ENCODE assay signal across 8 cellular contexts in genomic region chr11:46845740-46846509, GRCh38. TPM values are rescaled to one million over a fixed set of nuclear protein-coding genes. Genes with fewer than 3 reads are reported as not detected.
DNase-seq lines count a peak whose midpoint lies in the region; ATAC-seq and TF ChIP-seq lines count a peak whose summit lies in the region.

TSS of gene CKAP5 (minus strand) at chr11:46846280. CDS start at chr11:46821231, 25,049 bp downstream.

- H2BK120ac ChIP-seq in mesenchymal stem cell (ENCODE audit: low read depth, low read length), result peak within 1 kb of the TSS; percentile 90

- H3K36me3 Mint-ChIP-seq in activated CD8-positive, alpha-beta memory T cell treated with anti-CD3 and anti-CD28 coated beads, Interleukin-2, amount 10 ng/mL, durations not matched to agents 7 days and 5 days, result peaks cover 11% of the 10 kb centered on the region

- H3K79me1 ChIP-seq in mesenchymal stem cell (replicated peaks; ENCODE audit: low read length, poor library complexity, severe bottlenecking), result no peaks in the 10 kb centered on the region

- H3K4me1 ChIP-seq in endocrine pancreas (ENCODE audit: control insufficient read depth, insufficient read depth, low read length) (peaks cover 4% of the 10 kb centered on the region), mesenchymal stem cell (ENCODE audit: control insufficient read depth, insufficient read depth, low read depth, low read length) (peaks cover 3% of the 10 kb centered on the region)

- H2BK15ac ChIP-seq in mesenchymal stem cell (ENCODE audit: low read depth, poor library complexity, severe bottlenecking), result peak within 1 kb of the TSS; percentile 23

- peak within 1 kb of the TSS; percentile 67 for H4K91ac ChIP-seq in mesenchymal stem cell (ENCODE audit: low read length)

- peak within 1 kb of the TSS; percentile 96 for H3K27ac Mint-ChIP-seq in activated CD8-positive, alpha-beta memory T cell treated with anti-CD3 and anti-CD28 coated beads, Interleukin-2, amount 10 ng/mL, durations not matched to agents 7 days and 5 days

- H2BK12ac ChIP-seq in mesenchymal stem cell (ENCODE audit: low read length in 2 of 2), result no peak within 1 kb of the TSS

- peak within 1 kb of the TSS; percentile 62 for H3K9ac ChIP-seq in endocrine pancreas (ENCODE audit: control insufficient read depth, insufficient read depth, low read length)
- H3K9ac ChIP-seq in mesenchymal stem cell (ENCODE audit: low read length), result peak within 1 kb of the TSS; percentile 99

- H2BK5ac ChIP-seq in mesenchymal stem cell (ENCODE audit: low read depth, low read length, poor library complexity, severe bottlenecking), result no peak within 1 kb of the TSS

- no peaks in the 10 kb centered on the region for H3K9me3 ChIP-seq in endocrine pancreas (ENCODE audit: control insufficient read depth, low read length)
- no peaks in the 10 kb centered on the region for H3K9me3 ChIP-seq in mesenchymal stem cell (ENCODE audit: control insufficient read depth, low read length)

- H3K27me3 ChIP-seq in endocrine pancreas (ENCODE audit: control insufficient read depth, insufficient read depth, low read length), result no peaks in the 10 kb centered on the region
- H3K27me3 ChIP-seq in mesenchymal stem cell (ENCODE audit: control insufficient read depth in 1 of 2, insufficient read depth in 1 of 2, low read length in 2 of 2), result no peaks in the 10 kb centered on the region

- H3K4me1 Mint-ChIP-seq in activated CD8-positive, alpha-beta memory T cell treated with anti-CD3 and anti-CD28 coated beads, Interleukin-2, amount 10 ng/mL, durations not matched to agents 7 days and 5 days, result peaks cover 41% of the 10 kb centered on the region

- H3K27ac ChIP-seq in mesenchymal stem cell (ENCODE audit: low read length, poor library complexity, severe bottlenecking), result peak within 1 kb of the TSS; percentile 2

- H3K4me2 ChIP-seq in mesenchymal stem cell (ENCODE audit: low read length, poor library complexity, severe bottlenecking), result peak within 1 kb of the TSS; percentile 85

- peak within 1 kb of the TSS; percentile 85 for H3K4me3 Mint-ChIP-seq in activated CD8-positive, alpha-beta memory T cell treated with anti-CD3 and anti-CD28 coated beads, Interleukin-2, amount 10 ng/mL, durations not matched to agents 7 days and 5 days

- under 1% methylated on average over 78 of the region's 83 CpGs for WGBS in mesenchymal stem cell

- peak within 1 kb of the TSS; percentile 75 for H2AFZ ChIP-seq in mesenchymal stem cell (ENCODE audit: low read depth, low read length)

- H3K4ac ChIP-seq in mesenchymal stem cell (ENCODE audit: low read depth in 1 of 2, low read length in 2 of 2), result peak within 1 kb of the TSS; percentile 80 to 90

- TF ChIP-seq CTCF in GM20000 (IDR thresholded peaks at IDR 0.05; ENCODE audit: extremely low read depth, missing control alignments), result no peak

- peak within 1 kb of the TSS; percentile 94 to 97 for H3K18ac ChIP-seq in mesenchymal stem cell (ENCODE audit: low read depth in 1 of 2, low read length in 2 of 2)

- H4K8ac ChIP-seq in mesenchymal stem cell (ENCODE audit: low read length), result peak within 1 kb of the TSS; percentile 100

- CTCF ChIA-PET in activated CD8-positive, alpha-beta memory T cell treated with anti-CD3 and anti-CD28 coated beads, Interleukin-2, amount 10 ng/mL, durations not matched to agents 7 days and 5 days (lab: Charles Lee), result interaction anchor here (0.9 to 1.8 kb wide), 3 partner anchors 10 to 307 kb away, joined by 3 to 4 read pairs (median 4); no protein-coding TSS in a partner anchor

- peak within 1 kb of the TSS in 1 of 2 experiments; percentile 63 for H3K23ac ChIP-seq in mesenchymal stem cell (ENCODE audit: low read length in 2 of 2)

- peak; percentile 91 for DNase-seq in COR-L47 (lab: John Stamatoyannopoulos, UW)
- peak; percentile 97 for DNase-seq in GM20000 (ENCODE audit: low spot score)
- peak; percentile 96 for DNase-seq in HT-29 (ENCODE audit: low spot score)
- DNase-seq in NOMO-1 treated with DMSO at 0.1 percent for 48 hours (lab: John Stamatoyannopoulos, UW; ENCODE audit: unreplicated experiment), result peak; percentile 80
- peak; percentile 92 for DNase-seq in activated CD8-positive, alpha-beta memory T cell treated with anti-CD3 and anti-CD28 coated beads, Interleukin-2, amount 10 ng/mL, durations not matched to agents 7 days and 5 days
- DNase-seq in mesenchymal stem cell, result peak; percentile 94
- DNase-seq in stimulated activated CD8-positive, alpha-beta memory T cell treated with anti-CD3 and anti-CD28 coated beads, Interleukin-12 subunit alpha, Interleukin-12 subunit beta, amount 100 ng/mL, for 24 hours (ENCODE audit: extremely low read depth), result peak; percentile 73

- H3K4me3 ChIP-seq in endocrine pancreas (ENCODE audit: control insufficient read depth, insufficient read depth, low read length) (peak within 1 kb of the TSS; percentile 69), mesenchymal stem cell (ENCODE audit: insufficient read depth in 1 of 2, low read depth in 1 of 2, low read length in 2 of 2) (peak within 1 kb of the TSS; percentile 98 to 100)

- no peaks in the 10 kb centered on the region for H3K27me3 Mint-ChIP-seq in activated CD8-positive, alpha-beta memory T cell treated with anti-CD3 and anti-CD28 coated beads, Interleukin-2, amount 10 ng/mL, durations not matched to agents 7 days and 5 days

- ATAC-seq in activated CD8-positive, alpha-beta memory T cell treated with anti-CD3 and anti-CD28 coated beads, Interleukin-2, amount 10 ng/mL, durations not matched to agents 7 days and 5 days, result peak; percentile 94

- no peaks in the 10 kb centered on the region for H3K36me3 ChIP-seq in endocrine pancreas (ENCODE audit: control insufficient read depth, insufficient read depth, low read length)
- H3K36me3 ChIP-seq in mesenchymal stem cell (ENCODE audit: control insufficient read depth in 1 of 2, insufficient read depth in 2 of 2, low read depth in 1 of 2, low read length in 2 of 2), result no peaks in the 10 kb centered on the region

- no peaks in the 10 kb centered on the region for H3K9me3 Mint-ChIP-seq in activated CD8-positive, alpha-beta memory T cell treated with anti-CD3 and anti-CD28 coated beads, Interleukin-2, amount 10 ng/mL, durations not matched to agents 7 days and 5 days (ENCODE audit: low read depth)

- peak within 1 kb of the TSS in 1 of 2 experiments; percentile 94 for H3K14ac ChIP-seq in mesenchymal stem cell (ENCODE audit: low read length in 2 of 2)

- H2AK5ac ChIP-seq in mesenchymal stem cell (ENCODE audit: low read length, severe bottlenecking), result no peak within 1 kb of the TSS

RNA-seq across cellular contexts. Expression of gene CKAP5, which starts in this region (rescaled TPM):
- total RNA-seq in HT-29 (2014; rRNA removed; shearing (Covaris generic)), result 62.7 and 76.0 TPM in 2 replicates
- total RNA-seq in activated CD8-positive, alpha-beta memory T cell treated with anti-CD3 and anti-CD28 coated beads, Interleukin-2, amount 10 ng/mL, durations not matched to agents 7 days and 5 days, result 100 to 1,000 TPM; 167 to 180 TPM
- polyA plus RNA-seq in mesenchymal stem cell (2013, experiment 1 of 2), result 22.6 TPM
- 21.7 TPM for polyA plus RNA-seq in mesenchymal stem cell (2013, experiment 2 of 2)

Comparison
In these comparisons a context has a peak if more than half of its experiments do, and no peak if none do; other contexts are left out.
1. Peak in every context shown above with its lines: DNase-seq, ATAC-seq, H3K4me3 ChIP-seq and H3K27ac ChIP-seq.